ENCODE assay signal across 2 cellular contexts in the genomic region with DNA sequence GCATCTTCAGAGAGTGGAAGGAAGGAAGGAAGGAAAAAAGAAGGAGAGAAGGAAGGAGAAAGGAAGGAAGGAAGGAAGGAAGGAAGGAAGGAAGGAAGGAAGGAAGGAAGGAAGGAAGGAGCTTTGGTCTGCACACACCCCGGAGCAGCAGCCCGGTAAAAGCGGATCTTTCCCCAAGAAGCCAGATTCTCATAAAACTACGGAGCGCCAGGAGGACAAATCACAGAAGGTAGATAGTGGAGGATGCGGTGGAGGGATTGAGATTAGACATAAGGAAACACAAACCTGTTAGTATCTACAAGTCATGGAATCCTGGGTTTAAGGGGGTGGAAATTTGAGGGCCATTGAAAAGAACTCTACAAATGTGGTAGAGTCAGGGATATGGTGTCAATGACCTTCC.
TF ChIP-seq lines count a peak whose summit lies in the region.

No MANE protein-coding gene starts in this region.

TF ChIP-seq in SK-N-SH treated with all-trans-retinoic acid at 6 μM for 48 hours, 23 proteins besides CTCF, POLR2A, EP300 and RAD21:
- TF ChIP-seq TSHZ2 (CRISPR knock-in tag; IDR thresholded peaks at IDR 0.05) (no peak), ZNF70 (CRISPR knock-in tag; IDR thresholded peaks at IDR 0.05) (0 out of 2 replicates have a peak, but pooled peaks have one; percentile 16), BACH2 (CRISPR knock-in tag; IDR thresholded peaks at IDR 0.05; ENCODE audit: borderline replicate concordance) (no peak), CSRNP3 (CRISPR knock-in tag; IDR thresholded peaks at IDR 0.05) (no peak), ZNF565 (CRISPR knock-in tag; conservative IDR thresholded peaks at IDR 0.05; ENCODE audit: low read depth) (no peak), GLIS3 (CRISPR knock-in tag; IDR thresholded peaks at IDR 0.05) (no peak), ZNF8 (CRISPR knock-in tag; IDR thresholded peaks at IDR 0.05) (no peak)

TF ChIP-seq in SK-N-SH, 30 proteins besides CTCF, POLR2A, EP300 and RAD21 (continued from another document):
- TF ChIP-seq, protein P1, sequence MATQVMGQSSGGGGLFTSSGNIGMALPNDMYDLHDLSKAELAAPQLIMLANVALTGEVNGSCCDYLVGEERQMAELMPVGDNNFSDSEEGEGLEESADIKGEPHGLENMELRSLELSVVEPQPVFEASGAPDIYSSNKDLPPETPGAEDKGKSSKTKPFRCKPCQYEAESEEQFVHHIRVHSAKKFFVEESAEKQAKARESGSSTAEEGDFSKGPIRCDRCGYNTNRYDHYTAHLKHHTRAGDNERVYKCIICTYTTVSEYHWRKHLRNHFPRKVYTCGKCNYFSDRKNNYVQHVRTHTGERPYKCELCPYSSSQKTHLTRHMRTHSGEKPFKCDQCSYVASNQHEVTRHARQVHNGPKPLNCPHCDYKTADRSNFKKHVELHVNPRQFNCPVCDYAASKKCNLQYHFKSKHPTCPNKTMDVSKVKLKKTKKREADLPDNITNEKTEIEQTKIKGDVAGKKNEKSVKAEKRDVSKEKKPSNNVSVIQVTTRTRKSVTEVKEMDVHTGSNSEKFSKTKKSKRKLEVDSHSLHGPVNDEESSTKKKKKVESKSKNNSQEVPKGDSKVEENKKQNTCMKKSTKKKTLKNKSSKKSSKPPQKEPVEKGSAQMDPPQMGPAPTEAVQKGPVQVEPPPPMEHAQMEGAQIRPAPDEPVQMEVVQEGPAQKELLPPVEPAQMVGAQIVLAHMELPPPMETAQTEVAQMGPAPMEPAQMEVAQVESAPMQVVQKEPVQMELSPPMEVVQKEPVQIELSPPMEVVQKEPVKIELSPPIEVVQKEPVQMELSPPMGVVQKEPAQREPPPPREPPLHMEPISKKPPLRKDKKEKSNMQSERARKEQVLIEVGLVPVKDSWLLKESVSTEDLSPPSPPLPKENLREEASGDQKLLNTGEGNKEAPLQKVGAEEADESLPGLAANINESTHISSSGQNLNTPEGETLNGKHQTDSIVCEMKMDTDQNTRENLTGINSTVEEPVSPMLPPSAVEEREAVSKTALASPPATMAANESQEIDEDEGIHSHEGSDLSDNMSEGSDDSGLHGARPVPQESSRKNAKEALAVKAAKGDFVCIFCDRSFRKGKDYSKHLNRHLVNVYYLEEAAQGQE (IDR thresholded peaks at IDR 0.05; ENCODE audit: low read depth, low read length), result no peak
- TF ChIP-seq GATA2 (CRISPR knock-in tag; IDR thresholded peaks at IDR 0.05) (no peak), TAF1 (IDR thresholded peaks at IDR 0.05; ENCODE audit: borderline replicate concordance, low read depth, low read length) (no peak)
